29 cellular contexts compared by ENCODE assay signal in the genomic region with DNA sequence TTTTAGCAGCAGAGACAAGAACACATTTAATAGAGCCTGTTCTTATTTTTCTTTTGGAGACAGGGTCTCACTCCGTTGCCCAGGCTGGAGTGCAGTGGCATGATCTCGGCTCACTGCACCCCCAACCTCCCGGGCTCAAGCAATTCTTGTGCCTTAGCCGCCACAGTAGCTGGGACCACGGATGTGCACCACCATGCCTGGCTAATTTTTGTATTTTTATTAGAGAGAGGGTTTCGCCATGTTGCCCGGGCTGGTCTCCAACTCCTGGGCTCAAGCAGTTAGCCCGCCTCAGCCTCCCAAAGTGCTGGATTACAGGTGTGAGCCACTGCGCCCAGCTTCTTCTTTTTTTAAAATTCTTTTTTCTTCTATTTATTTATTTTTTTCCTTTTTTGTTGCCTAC. TPM values are rescaled to one million over a fixed set of nuclear protein-coding genes. Genes with fewer than 3 reads are reported as not detected.
"Had no signal": no experiment of that assay in that cellular context is flagged by ENCODE, and none has a peak within 500 bp of the region (broad histone marks: within the 10 kb centered on the region; RNA-seq: fewer than 3 reads in every experiment).

No MANE protein-coding gene starts in this region.

- H3K27me3 ChIP-seq: neural progenitor cell, ovary, right lobe of liver, sigmoid colon, stomach, tibial artery, transverse colon, upper lobe of right lung, uterus had no signal

- H3K4me3 Mint-ChIP-seq: naive thymus-derived CD4-positive, alpha-beta T cell; natural killer cell; nephron; neural progenitor cell; stimulated activated effector memory CD8-positive, alpha-beta T cell treated with anti-CD3 and anti-CD28 coated beads, Interleukin-12 subunit alpha, Interleukin-12 subunit beta, amount 100 ng/mL, for 72 hours; stimulated activated naive B cell treated with anti-CD40 and anti-IgM and Interleukin-4, amounts not matched to agents 10 μg/mL and 1 μg/mL and 100 μg/mL, for 72 hours; stimulated activated naive CD8-positive, alpha-beta T cell treated with anti-CD3 and anti-CD28 coated beads, Interleukin-15, Interleukin-2, amounts not matched to agents 100 ng/mL and 50 ng/mL, for 24 hours; type B pancreatic cell had no signal

- H3K4me1 Mint-ChIP-seq: naive thymus-derived CD4-positive, alpha-beta T cell; natural killer cell; nephron; neural progenitor cell; stimulated activated effector memory CD8-positive, alpha-beta T cell treated with anti-CD3 and anti-CD28 coated beads, Interleukin-12 subunit alpha, Interleukin-12 subunit beta, amount 100 ng/mL, for 72 hours; stimulated activated naive B cell treated with anti-CD40 and anti-IgM and Interleukin-4, amounts not matched to agents 10 μg/mL and 1 μg/mL and 100 μg/mL, for 72 hours had no signal

- ATAC-seq: naive thymus-derived CD4-positive, alpha-beta T cell; natural killer cell; right cardiac atrium; right lobe of liver; stimulated activated effector memory CD8-positive, alpha-beta T cell treated with anti-CD3 and anti-CD28 coated beads, Interleukin-12 subunit alpha, Interleukin-12 subunit beta, amount 100 ng/mL, for 72 hours; stimulated activated naive B cell treated with anti-CD40 and anti-IgM and Interleukin-4, amounts not matched to agents 10 μg/mL and 1 μg/mL and 100 μg/mL, for 72 hours; upper lobe of right lung had no signal

- H3K27ac Mint-ChIP-seq: naive thymus-derived CD4-positive, alpha-beta T cell; natural killer cell; nephron; neural progenitor cell; progenitor cell of endocrine pancreas; stimulated activated effector memory CD8-positive, alpha-beta T cell treated with anti-CD3 and anti-CD28 coated beads, Interleukin-12 subunit alpha, Interleukin-12 subunit beta, amount 100 ng/mL, for 72 hours; stimulated activated naive B cell treated with anti-CD40 and anti-IgM and Interleukin-4, amounts not matched to agents 10 μg/mL and 1 μg/mL and 100 μg/mL, for 72 hours; stimulated activated naive CD8-positive, alpha-beta T cell treated with anti-CD3 and anti-CD28 coated beads, Interleukin-15, Interleukin-2, amounts not matched to agents 100 ng/mL and 50 ng/mL, for 24 hours; type B pancreatic cell had no signal

- H3K27ac ChIP-seq: neural progenitor cell, ovary, parathyroid adenoma, right lobe of liver, sigmoid colon, stomach, thoracic aorta, tibial artery, transverse colon, upper lobe of right lung, uterus had no signal

- H3K36me3 ChIP-seq: neural progenitor cell, ovary, right lobe of liver, sigmoid colon, stomach, thoracic aorta, tibial artery, transverse colon, upper lobe of right lung, uterus had no signal

- H3K4me3 ChIP-seq: neural progenitor cell, ovary, right lobe of liver, sigmoid colon, stomach, thoracic aorta, tibial artery, transverse colon, upper lobe of right lung, uterus had no signal

- H3K9me3 ChIP-seq: ovary, right lobe of liver, thoracic aorta, tibial artery, transverse colon, upper lobe of right lung, uterus had no signal

- H3K9me3 Mint-ChIP-seq: neural progenitor cell, type B pancreatic cell had no signal

- H3K27me3 Mint-ChIP-seq: naive thymus-derived CD4-positive, alpha-beta T cell; progenitor cell of endocrine pancreas; stimulated activated naive B cell treated with anti-CD40 and anti-IgM and Interleukin-4, amounts not matched to agents 10 μg/mL and 1 μg/mL and 100 μg/mL, for 72 hours; stimulated activated naive CD8-positive, alpha-beta T cell treated with anti-CD3 and anti-CD28 coated beads, Interleukin-15, Interleukin-2, amounts not matched to agents 100 ng/mL and 50 ng/mL, for 24 hours; type B pancreatic cell had no signal

- H3K4me1 ChIP-seq: parathyroid adenoma, right lobe of liver, sigmoid colon, stomach, tibial artery, transverse colon, upper lobe of right lung, uterus had no signal

- H3K36me3 Mint-ChIP-seq: naive thymus-derived CD4-positive, alpha-beta T cell; natural killer cell; neural progenitor cell; stimulated activated effector memory CD8-positive, alpha-beta T cell treated with anti-CD3 and anti-CD28 coated beads, Interleukin-12 subunit alpha, Interleukin-12 subunit beta, amount 100 ng/mL, for 72 hours; stimulated activated naive B cell treated with anti-CD40 and anti-IgM and Interleukin-4, amounts not matched to agents 10 μg/mL and 1 μg/mL and 100 μg/mL, for 72 hours; type B pancreatic cell had no signal

- DNase-seq: naive thymus-derived CD4-positive, alpha-beta T cell; natural killer cell; occipital lobe; ovary; right cardiac atrium; right lobe of liver; sigmoid colon; small intestine; stimulated activated CD4-positive, alpha-beta T cell treated with anti-CD3 and anti-CD28 coated beads, Interleukin-15, amount 100 ng/mL, for 24 hours; stimulated activated CD4-positive, alpha-beta T cell treated with anti-CD3 and anti-CD28 coated beads, Interleukin-2, amount 100 ng/mL, for 24 hours; stimulated activated CD4-positive, alpha-beta T cell treated with anti-CD3 and anti-CD28 coated beads, Interleukin-2, amount 100 ng/mL, for 48 hours; stimulated activated CD4-positive, alpha-beta T cell treated with anti-CD3 and anti-CD28 coated beads, Interleukin-4, amount 100 ng/mL, for 24 hours; stimulated activated naive B cell treated with anti-CD40 and anti-IgM and Interleukin-4, amounts not matched to agents 10 μg/mL and 1 μg/mL and 100 μg/mL, for 72 hours; stimulated activated naive CD4-positive, alpha-beta T cell treated with Interleukin-2 at 50 U/mL for 16 hours; stomach; tibial artery; transverse colon; upper lobe of right lung; uterus had no signal

RNA-seq across cellular contexts. Expression of a gene that starts 23.3 kb away (rescaled TPM):
- total RNA-seq: naive thymus-derived CD4-positive, alpha-beta T cell; natural killer cell; pulmonary artery endothelial cell; renal cortical epithelial cell had no signal
